Comparison of ENCODE assay signal across 8 cellular contexts in the genomic region with DNA sequence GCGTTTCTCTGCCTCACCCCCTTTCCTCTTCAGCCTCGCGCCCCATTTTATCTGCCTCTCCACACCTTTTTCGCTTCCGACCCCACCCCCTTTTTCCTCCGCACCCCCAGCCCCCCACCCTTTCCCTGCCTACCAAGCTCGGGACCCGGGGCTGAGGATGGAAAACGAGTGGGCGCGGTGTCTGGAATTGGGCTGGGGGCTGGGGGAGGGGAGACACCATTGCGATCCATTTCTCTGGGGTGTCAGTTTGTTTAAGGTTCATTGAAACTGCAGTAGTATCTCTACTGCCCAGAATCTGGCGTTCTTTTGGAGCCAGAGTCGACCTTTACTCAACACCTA. TPM values are rescaled to one million over a fixed set of nuclear protein-coding genes. Genes with fewer than 3 reads are reported as not detected.
DNase-seq lines count a peak whose midpoint lies in the region; ATAC-seq lines count a peak whose summit lies in the region.

No MANE protein-coding gene starts in this region.

- H3K27me3 Mint-ChIP-seq in activated CD4-positive, alpha-beta T cell treated with anti-CD3 and anti-CD28 coated beads for 36 hours, result no peaks in the 10 kb centered on the region

- POLR2A ChIA-PET in activated CD4-positive, alpha-beta T cell treated with anti-CD3 and anti-CD28 coated beads for 36 hours (lab: Charles Lee), result no interaction called here

- peak overlapping the region; percentile 78 for H3K27ac Mint-ChIP-seq in activated CD4-positive, alpha-beta T cell treated with anti-CD3 and anti-CD28 coated beads for 36 hours

- CTCF ChIA-PET in activated CD4-positive, alpha-beta T cell treated with anti-CD3 and anti-CD28 coated beads for 36 hours (lab: Charles Lee), result no interaction called here

- no peak for DNase-seq in activated CD4-positive, alpha-beta T cell treated with anti-CD3 and anti-CD28 coated beads for 36 hours
- no peak for DNase-seq in activated CD4-positive, alpha-beta T cell treated with anti-CD3 and anti-CD28 coated beads, Interleukin-2, amount 50 U/mL, for 48 hours
- DNase-seq in left kidney (ENCODE audit: low read depth, low spot score) (peak; percentile 32), NCI-H345 treated with DMSO at 0.1 percent for 48 hours (lab: John Stamatoyannopoulos, UW; ENCODE audit: unreplicated experiment) (no peak), AML-193 (lab: John Stamatoyannopoulos, UW) (no peak)

- H3K36me3 Mint-ChIP-seq in activated CD4-positive, alpha-beta T cell treated with anti-CD3 and anti-CD28 coated beads for 36 hours (ENCODE audit: low read depth), result peaks cover 6% of the 10 kb centered on the region

- ATAC-seq in activated CD4-positive, alpha-beta T cell treated with anti-CD3 and anti-CD28 coated beads for 36 hours, result no peak
- no peak for ATAC-seq in GM21529 (IDR thresholded peaks at IDR 0.05; ENCODE audit: unreplicated experiment)

- H3K4me1 Mint-ChIP-seq in activated CD4-positive, alpha-beta T cell treated with anti-CD3 and anti-CD28 coated beads for 36 hours, result peaks cover 50% of the 10 kb centered on the region

- no peaks in the 10 kb centered on the region for H3K9me3 Mint-ChIP-seq in activated CD4-positive, alpha-beta T cell treated with anti-CD3 and anti-CD28 coated beads for 36 hours (ENCODE audit: low read depth)

- intact Hi-C loops in activated CD4-positive, alpha-beta T cell treated with anti-CD3 and anti-CD28 coated beads for 36 hours (cut with DNase I, micrococcal nuclease), result loop anchor here in 1 of 2 experiments (1.0 to 5.0 kb wide), 4 partner anchors 12 to 511 kb away; a partner anchor contains a TSS

- H3K4me3 Mint-ChIP-seq in activated CD4-positive, alpha-beta T cell treated with anti-CD3 and anti-CD28 coated beads for 36 hours, result peak overlapping the region; percentile 88

- H3K27ac ChIP-seq in angular gyrus (ENCODE audit: low read depth, low read length) (peak overlapping the region; percentile 48), temporal lobe (ENCODE audit: low read depth, low read length) (peak overlapping the region; percentile 61)

RNA-seq across cellular contexts. Expression of a gene that starts 0.7 kb away (rescaled TPM):
- 10 to 100 TPM; 11.8 to 12.6 TPM for total RNA-seq in activated CD4-positive, alpha-beta T cell treated with anti-CD3 and anti-CD28 coated beads for 36 hours
- 99.6 TPM for total RNA-seq in temporal lobe

RNA-seq across cellular contexts. Expression of a gene that starts 12.2 kb away (rescaled TPM):
- total RNA-seq in activated CD4-positive, alpha-beta T cell treated with anti-CD3 and anti-CD28 coated beads for 36 hours, result 10 to 100 TPM; 16.1 to 18.1 TPM
- total RNA-seq in temporal lobe, result 17.2 TPM
